ENCODE assay signal across 1 cellular context in the genomic region with DNA sequence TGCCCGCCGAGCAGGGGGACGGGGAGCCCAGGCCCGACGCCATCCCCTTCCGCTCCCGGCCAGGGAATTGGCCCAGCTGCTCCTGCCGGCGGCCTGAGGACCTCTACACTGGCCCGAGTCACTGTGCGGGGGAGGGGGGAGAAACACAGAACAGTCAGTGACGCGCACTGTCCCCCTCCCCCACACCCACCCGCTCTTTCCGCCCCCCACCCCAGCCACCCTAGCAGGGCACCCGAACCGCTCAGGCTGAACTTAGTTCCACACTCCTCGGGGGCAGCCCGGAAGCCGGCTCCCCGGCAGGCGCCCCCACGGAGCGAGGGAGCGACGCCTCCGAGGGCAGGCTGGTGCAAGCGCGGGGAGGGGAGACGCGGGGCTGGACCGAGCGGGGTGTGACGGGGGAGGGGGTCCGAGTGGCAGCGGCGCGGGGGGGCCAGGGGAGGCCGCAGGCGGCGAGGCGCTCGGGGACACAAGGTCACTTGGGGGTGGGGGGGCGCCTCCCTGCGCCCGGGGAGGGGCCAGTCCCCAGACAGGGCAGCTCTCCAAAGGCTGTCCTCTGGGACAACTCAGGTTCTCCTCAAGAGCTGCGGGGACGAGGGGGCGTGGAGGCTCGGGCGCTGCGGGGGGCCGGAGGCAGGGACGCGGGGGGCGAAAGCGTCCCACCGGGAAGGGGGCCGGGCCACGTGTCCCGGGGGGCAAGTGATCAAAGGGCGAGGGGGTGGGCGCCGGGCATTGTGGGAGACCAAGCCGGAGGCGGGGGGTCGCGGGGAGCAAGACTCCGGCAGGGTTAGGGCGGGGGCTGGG.
A peak's percentile ranks its signal among the peaks of the same experiment; 100 is the strongest.
TF ChIP-seq lines count a peak whose summit lies in the region.

No MANE protein-coding gene starts in this region.

TF ChIP-seq in GM12878, 131 proteins besides CTCF, POLR2A, EP300 and RAD21:
- TF ChIP-seq STAT1 (conservative IDR thresholded peaks at IDR 0.05) (no peak), CHD2 (IDR thresholded peaks at IDR 0.05; ENCODE audit: borderline replicate concordance, low read depth, low read length) (peak; percentile 48; the same call in 1 of the 2 replicates), POLR2AphosphoS5 (IDR thresholded peaks at IDR 0.05; ENCODE audit: low read length) (0 out of 2 replicates have a peak, but pooled peaks have one; percentile 40), ATF7 (IDR thresholded peaks at IDR 0.05; ENCODE audit: low read depth) (no peak), HDGF (IDR thresholded peaks at IDR 0.05) (0 out of 2 replicates have a peak, but pooled peaks have one; percentile 51), CBX3 (IDR thresholded peaks at IDR 0.05; ENCODE audit: borderline replicate concordance, low read depth) (no peak), RB1 (IDR thresholded peaks at IDR 0.05; ENCODE audit: borderline replicate concordance) (peak; percentile 60; the same call in 1 of the 2 replicates), CREM (IDR thresholded peaks at IDR 0.05; ENCODE audit: low read depth) (peak; percentile 32; the same call in 1 of the 2 replicates), BMI1 (IDR thresholded peaks at IDR 0.05; ENCODE audit: borderline replicate concordance) (no peak), ZBED1 (IDR thresholded peaks at IDR 0.05; ENCODE audit: borderline replicate concordance) (no peak), SREBF1 (IDR thresholded peaks at IDR 0.05; ENCODE audit: low read length) (no peak), BCL11A (IDR thresholded peaks at IDR 0.05; ENCODE audit: low read depth, low read length) (no peak), SPI1 (IDR thresholded peaks at IDR 0.05; ENCODE audit: borderline replicate concordance, insufficient read depth, low read depth, low read length) (no peak), TCF12 (IDR thresholded peaks at IDR 0.05; ENCODE audit: low read depth, low read length) (0 out of 2 replicates have a peak, but pooled peaks have one; percentile 39), ZNF274 (IDR thresholded peaks at IDR 0.05; ENCODE audit: insufficient read depth, insufficient read length) (no peak), ZSCAN29 (IDR thresholded peaks at IDR 0.05) (no peak), SUZ12 (IDR thresholded peaks at IDR 0.05; ENCODE audit: unreplicated experiment) (no peak), NFYA (IDR thresholded peaks at IDR 0.05; ENCODE audit: borderline replicate concordance, low read depth, low read length) (no peak), HDAC6 (IDR thresholded peaks at IDR 0.05; ENCODE audit: unreplicated experiment) (no peak), NBN (IDR thresholded peaks at IDR 0.05) (peak; percentile 36; the same call in 1 of the 2 replicates), POLR2AphosphoS2 (IDR thresholded peaks at IDR 0.05; ENCODE audit: low read depth, low read length) (no peak), IKZF2 (IDR thresholded peaks at IDR 0.05) (0 out of 4 replicates have a peak, but pooled peaks of 1 of the 2 experiments have one; percentile 4), FOXK2 (IDR thresholded peaks at IDR 0.05) (no peak), BHLHE40 (IDR thresholded peaks at IDR 0.05; ENCODE audit: borderline replicate concordance in 1 of 2, low read depth in 2 of 2, low read length in 1 of 2) (0 out of 4 replicates have a peak, but pooled peaks of 1 of the 2 experiments have one; percentile 5), PAX8 (IDR thresholded peaks at IDR 0.05) (no peak), POU2F2 (IDR thresholded peaks at IDR 0.05; ENCODE audit: borderline replicate concordance, low read depth, low read length) (no peak), EGR1 (IDR thresholded peaks at IDR 0.05; ENCODE audit: borderline replicate concordance in 1 of 2, low read depth in 2 of 2, low read length in 2 of 2) (peak in 1 of 2 experiments; percentile 75; a peak in 1 of 3 replicates), TAF1 (IDR thresholded peaks at IDR 0.05; ENCODE audit: borderline replicate concordance, low read depth, low read length) (0 out of 2 replicates have a peak, but pooled peaks have one; percentile 36), NR2C2 (IDR thresholded peaks at IDR 0.05; ENCODE audit: borderline replicate concordance, control insufficient read depth, insufficient read length, low read depth) (no peak), CHD4 (IDR thresholded peaks at IDR 0.05) (no peak), FOXM1 (IDR thresholded peaks at IDR 0.05; ENCODE audit: low read depth, low read length) (no peak), CREB1 (IDR thresholded peaks at IDR 0.05; ENCODE audit: low read depth) (peak; percentile 69), RCOR1 (conservative IDR thresholded peaks at IDR 0.05; ENCODE audit: low read depth, low read length) (no peak), TCF7 (IDR thresholded peaks at IDR 0.05; ENCODE audit: borderline replicate concordance) (no peak)
- TF ChIP-seq, protein P1, sequence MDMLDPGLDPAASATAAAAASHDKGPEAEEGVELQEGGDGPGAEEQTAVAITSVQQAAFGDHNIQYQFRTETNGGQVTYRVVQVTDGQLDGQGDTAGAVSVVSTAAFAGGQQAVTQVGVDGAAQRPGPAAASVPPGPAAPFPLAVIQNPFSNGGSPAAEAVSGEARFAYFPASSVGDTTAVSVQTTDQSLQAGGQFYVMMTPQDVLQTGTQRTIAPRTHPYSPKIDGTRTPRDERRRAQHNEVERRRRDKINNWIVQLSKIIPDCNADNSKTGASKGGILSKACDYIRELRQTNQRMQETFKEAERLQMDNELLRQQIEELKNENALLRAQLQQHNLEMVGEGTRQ (IDR thresholded peaks at IDR 0.05; ENCODE audit: borderline replicate concordance, low read depth, low read length) = no peak
- TF ChIP-seq, protein P2, sequence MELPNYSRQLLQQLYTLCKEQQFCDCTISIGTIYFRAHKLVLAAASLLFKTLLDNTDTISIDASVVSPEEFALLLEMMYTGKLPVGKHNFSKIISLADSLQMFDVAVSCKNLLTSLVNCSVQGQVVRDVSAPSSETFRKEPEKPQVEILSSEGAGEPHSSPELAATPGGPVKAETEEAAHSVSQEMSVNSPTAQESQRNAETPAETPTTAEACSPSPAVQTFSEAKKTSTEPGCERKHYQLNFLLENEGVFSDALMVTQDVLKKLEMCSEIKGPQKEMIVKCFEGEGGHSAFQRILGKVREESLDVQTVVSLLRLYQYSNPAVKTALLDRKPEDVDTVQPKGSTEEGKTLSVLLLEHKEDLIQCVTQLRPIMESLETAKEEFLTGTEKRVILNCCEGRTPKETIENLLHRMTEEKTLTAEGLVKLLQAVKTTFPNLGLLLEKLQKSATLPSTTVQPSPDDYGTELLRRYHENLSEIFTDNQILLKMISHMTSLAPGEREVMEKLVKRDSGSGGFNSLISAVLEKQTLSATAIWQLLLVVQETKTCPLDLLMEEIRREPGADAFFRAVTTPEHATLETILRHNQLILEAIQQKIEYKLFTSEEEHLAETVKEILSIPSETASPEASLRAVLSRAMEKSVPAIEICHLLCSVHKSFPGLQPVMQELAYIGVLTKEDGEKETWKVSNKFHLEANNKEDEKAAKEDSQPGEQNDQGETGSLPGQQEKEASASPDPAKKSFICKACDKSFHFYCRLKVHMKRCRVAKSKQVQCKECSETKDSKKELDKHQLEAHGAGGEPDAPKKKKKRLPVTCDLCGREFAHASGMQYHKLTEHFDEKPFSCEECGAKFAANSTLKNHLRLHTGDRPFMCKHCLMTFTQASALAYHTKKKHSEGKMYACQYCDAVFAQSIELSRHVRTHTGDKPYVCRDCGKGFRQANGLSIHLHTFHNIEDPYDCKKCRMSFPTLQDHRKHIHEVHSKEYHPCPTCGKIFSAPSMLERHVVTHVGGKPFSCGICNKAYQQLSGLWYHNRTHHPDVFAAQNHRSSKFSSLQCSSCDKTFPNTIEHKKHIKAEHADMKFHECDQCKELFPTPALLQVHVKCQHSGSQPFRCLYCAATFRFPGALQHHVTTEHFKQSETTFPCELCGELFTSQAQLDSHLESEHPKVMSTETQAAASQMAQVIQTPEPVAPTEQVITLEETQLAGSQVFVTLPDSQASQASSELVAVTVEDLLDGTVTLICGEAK (IDR thresholded peaks at IDR 0.05; ENCODE audit: borderline replicate concordance) = no peak; the same call in 1 of the 2 replicates
- TF ChIP-seq, protein P3, sequence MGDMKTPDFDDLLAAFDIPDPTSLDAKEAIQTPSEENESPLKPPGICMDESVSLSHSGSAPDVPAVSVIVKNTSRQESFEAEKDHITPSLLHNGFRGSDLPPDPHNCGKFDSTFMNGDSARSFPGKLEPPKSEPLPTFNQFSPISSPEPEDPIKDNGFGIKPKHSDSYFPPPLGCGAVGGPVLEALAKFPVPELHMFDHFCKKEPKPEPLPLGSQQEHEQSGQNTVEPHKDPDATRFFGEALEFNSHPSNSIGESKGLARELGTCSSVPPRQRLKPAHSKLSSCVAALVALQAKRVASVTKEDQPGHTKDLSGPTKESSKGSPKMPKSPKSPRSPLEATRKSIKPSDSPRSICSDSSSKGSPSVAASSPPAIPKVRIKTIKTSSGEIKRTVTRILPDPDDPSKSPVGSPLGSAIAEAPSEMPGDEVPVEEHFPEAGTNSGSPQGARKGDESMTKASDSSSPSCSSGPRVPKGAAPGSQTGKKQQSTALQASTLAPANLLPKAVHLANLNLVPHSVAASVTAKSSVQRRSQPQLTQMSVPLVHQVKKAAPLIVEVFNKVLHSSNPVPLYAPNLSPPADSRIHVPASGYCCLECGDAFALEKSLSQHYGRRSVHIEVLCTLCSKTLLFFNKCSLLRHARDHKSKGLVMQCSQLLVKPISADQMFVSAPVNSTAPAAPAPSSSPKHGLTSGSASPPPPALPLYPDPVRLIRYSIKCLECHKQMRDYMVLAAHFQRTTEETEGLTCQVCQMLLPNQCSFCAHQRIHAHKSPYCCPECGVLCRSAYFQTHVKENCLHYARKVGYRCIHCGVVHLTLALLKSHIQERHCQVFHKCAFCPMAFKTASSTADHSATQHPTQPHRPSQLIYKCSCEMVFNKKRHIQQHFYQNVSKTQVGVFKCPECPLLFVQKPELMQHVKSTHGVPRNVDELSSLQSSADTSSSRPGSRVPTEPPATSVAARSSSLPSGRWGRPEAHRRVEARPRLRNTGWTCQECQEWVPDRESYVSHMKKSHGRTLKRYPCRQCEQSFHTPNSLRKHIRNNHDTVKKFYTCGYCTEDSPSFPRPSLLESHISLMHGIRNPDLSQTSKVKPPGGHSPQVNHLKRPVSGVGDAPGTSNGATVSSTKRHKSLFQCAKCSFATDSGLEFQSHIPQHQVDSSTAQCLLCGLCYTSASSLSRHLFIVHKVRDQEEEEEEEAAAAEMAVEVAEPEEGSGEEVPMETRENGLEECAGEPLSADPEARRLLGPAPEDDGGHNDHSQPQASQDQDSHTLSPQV (IDR thresholded peaks at IDR 0.05) = no peak
- TF ChIP-seq, protein P4, sequence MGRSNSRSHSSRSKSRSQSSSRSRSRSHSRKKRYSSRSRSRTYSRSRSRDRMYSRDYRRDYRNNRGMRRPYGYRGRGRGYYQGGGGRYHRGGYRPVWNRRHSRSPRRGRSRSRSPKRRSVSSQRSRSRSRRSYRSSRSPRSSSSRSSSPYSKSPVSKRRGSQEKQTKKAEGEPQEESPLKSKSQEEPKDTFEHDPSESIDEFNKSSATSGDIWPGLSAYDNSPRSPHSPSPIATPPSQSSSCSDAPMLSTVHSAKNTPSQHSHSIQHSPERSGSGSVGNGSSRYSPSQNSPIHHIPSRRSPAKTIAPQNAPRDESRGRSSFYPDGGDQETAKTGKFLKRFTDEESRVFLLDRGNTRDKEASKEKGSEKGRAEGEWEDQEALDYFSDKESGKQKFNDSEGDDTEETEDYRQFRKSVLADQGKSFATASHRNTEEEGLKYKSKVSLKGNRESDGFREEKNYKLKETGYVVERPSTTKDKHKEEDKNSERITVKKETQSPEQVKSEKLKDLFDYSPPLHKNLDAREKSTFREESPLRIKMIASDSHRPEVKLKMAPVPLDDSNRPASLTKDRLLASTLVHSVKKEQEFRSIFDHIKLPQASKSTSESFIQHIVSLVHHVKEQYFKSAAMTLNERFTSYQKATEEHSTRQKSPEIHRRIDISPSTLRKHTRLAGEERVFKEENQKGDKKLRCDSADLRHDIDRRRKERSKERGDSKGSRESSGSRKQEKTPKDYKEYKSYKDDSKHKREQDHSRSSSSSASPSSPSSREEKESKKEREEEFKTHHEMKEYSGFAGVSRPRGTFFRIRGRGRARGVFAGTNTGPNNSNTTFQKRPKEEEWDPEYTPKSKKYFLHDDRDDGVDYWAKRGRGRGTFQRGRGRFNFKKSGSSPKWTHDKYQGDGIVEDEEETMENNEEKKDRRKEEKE (IDR thresholded peaks at IDR 0.05) = no peak
